In the genomic region with DNA sequence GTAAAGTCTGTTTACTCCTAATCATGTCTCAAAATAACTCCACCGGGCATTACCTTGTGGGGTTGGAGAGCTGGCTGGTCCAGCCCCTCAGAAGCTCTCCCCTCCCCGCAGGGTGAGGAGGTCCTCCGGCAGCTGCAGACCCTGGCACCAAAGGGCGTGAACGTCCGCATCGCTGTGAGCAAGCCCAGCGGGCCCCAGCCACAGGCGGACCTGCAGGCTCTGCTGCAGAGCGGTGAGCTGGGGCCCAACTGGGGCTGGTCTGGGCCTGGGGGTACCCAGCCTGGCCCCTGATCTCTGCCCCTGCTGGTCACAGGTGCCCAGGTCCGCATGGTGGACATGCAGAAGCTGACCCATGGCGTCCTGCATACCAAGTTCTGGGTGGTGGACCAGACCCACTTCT, we compare ENCODE assay signal across 33 cellular contexts. TPM values are rescaled to one million over a fixed set of nuclear protein-coding genes. Genes with fewer than 3 reads are reported as not detected.
"Had no signal": no experiment of that assay in that cellular context is flagged by ENCODE, and none has a peak within 500 bp of the region (broad histone marks: within the 10 kb centered on the region; RNA-seq: fewer than 3 reads in every experiment).

No MANE protein-coding gene starts in this region.

- H3K9me3 Mint-ChIP-seq: activated CD4-positive, alpha-beta memory T cell treated with anti-CD3 and anti-CD28 coated beads, Interleukin-2, amount 10 ng/mL, durations not matched to agents 7 days and 5 days; activated CD4-positive, alpha-beta T cell treated with anti-CD3 and anti-CD28 coated beads, Interleukin-2, amount 10 ng/mL, durations not matched to agents 24 days and 14 days; activated T-cell treated with anti-CD3 and anti-CD28 coated beads, Interleukin-2, amount 50 U/mL, for 24 hours; activated T-cell treated with anti-CD3 and anti-CD28 coated beads, Interleukin-2, amount 50 U/mL, for 72 hours; brain; T-helper 2 cell treated with Interferon-gamma antibody and Interleukin-4, amounts not matched to agents 5 μg/mL and 100 μg/mL, for 36 hours had no signal

- H3K4me1 ChIP-seq: breast epithelium, colonic mucosa had no signal

- FAIRE-seq: endometrium, frontal cortex had no signal

- DNase-seq: activated CD4-positive, alpha-beta memory T cell treated with anti-CD3 and anti-CD28 coated beads, Interleukin-2, amount 10 ng/mL, durations not matched to agents 7 days and 5 days; activated CD4-positive, alpha-beta T cell treated with anti-CD3 and anti-CD28 coated beads for 36 hours; activated CD4-positive, alpha-beta T cell treated with anti-CD3 and anti-CD28 coated beads, Interleukin-2, amount 10 ng/mL, durations not matched to agents 24 days and 14 days; activated CD4-positive, alpha-beta T cell treated with anti-CD3 and anti-CD28 coated beads, Interleukin-2, amount 50 U/mL, for 4 hours; activated CD4-positive, CD25-positive, alpha-beta regulatory T cell; activated CD4-positive, CD25-positive, alpha-beta regulatory T cell treated with anti-CD3 and anti-CD28 coated beads, Interleukin-2, amount 50 U/mL, for 72 hours; activated CD8-positive, alpha-beta memory T cell treated with anti-CD3 and anti-CD28 coated beads, Interleukin-2, amount 50 U/mL, for 48 hours; activated gamma-delta T cell treated with Interleukin-2 at 50 U/mL for 16 hours; activated naive CD4-positive, alpha-beta T cell treated with anti-CD3 and anti-CD28 coated beads, Interleukin-2, amount 50 U/mL, for 16 hours; activated naive CD4-positive, alpha-beta T cell treated with Interleukin-2 at 50 U/mL for 16 hours; activated T-cell treated with anti-CD3 and anti-CD28 coated beads for 4 hours; activated T-cell treated with anti-CD3 and anti-CD28 coated beads, Interleukin-2, amount 50 U/mL, for 24 hours; activated T-cell treated with anti-CD3 and anti-CD28 coated beads, Interleukin-2, amount 50 U/mL, for 72 hours; central memory CD4-positive, alpha-beta T cell; cerebellar nuclear complex; colonic mucosa; effector CD8-positive, alpha-beta T cell; foreskin fibroblast; heart left ventricle; T-helper 1 cell; T-helper 17 cell; T1000; WERI-Rb-1 had no signal

- H3K27ac ChIP-seq: ascending aorta, breast epithelium, cardiac muscle cell, colonic mucosa, heart left ventricle, WERI-Rb-1 had no signal

- H3K4me3 Mint-ChIP-seq: activated CD4-positive, alpha-beta memory T cell treated with anti-CD3 and anti-CD28 coated beads, Interleukin-2, amount 10 ng/mL, durations not matched to agents 7 days and 5 days; activated CD4-positive, alpha-beta T cell treated with anti-CD3 and anti-CD28 coated beads for 36 hours; activated CD4-positive, alpha-beta T cell treated with anti-CD3 and anti-CD28 coated beads, Interleukin-2, amount 10 ng/mL, durations not matched to agents 24 days and 14 days; activated naive CD8-positive, alpha-beta T cell; activated T-cell treated with anti-CD3 and anti-CD28 coated beads, Interleukin-2, amount 50 U/mL, for 24 hours; activated T-cell treated with anti-CD3 and anti-CD28 coated beads, Interleukin-2, amount 50 U/mL, for 72 hours; brain; T-helper 17 cell; T-helper 2 cell treated with Interferon-gamma antibody and Interleukin-4, amounts not matched to agents 5 μg/mL and 100 μg/mL, for 36 hours had no signal

- H3K27ac Mint-ChIP-seq: activated CD4-positive, alpha-beta memory T cell treated with anti-CD3 and anti-CD28 coated beads, Interleukin-2, amount 10 ng/mL, durations not matched to agents 7 days and 5 days; activated CD4-positive, alpha-beta T cell treated with anti-CD3 and anti-CD28 coated beads for 36 hours; activated CD4-positive, alpha-beta T cell treated with anti-CD3 and anti-CD28 coated beads, Interleukin-2, amount 10 ng/mL, durations not matched to agents 24 days and 14 days; activated naive CD8-positive, alpha-beta T cell; activated T-cell treated with anti-CD3 and anti-CD28 coated beads, Interleukin-2, amount 50 U/mL, for 24 hours; activated T-cell treated with anti-CD3 and anti-CD28 coated beads, Interleukin-2, amount 50 U/mL, for 72 hours; T-helper 2 cell treated with Interferon-gamma antibody and Interleukin-4, amounts not matched to agents 5 μg/mL and 100 μg/mL, for 36 hours had no signal

- H3K4me3 ChIP-seq: ascending aorta, breast epithelium, cardiac muscle cell, colonic mucosa, heart left ventricle had no signal

- H3K9me3 ChIP-seq: ascending aorta, breast epithelium, colonic mucosa, heart left ventricle had no signal

- H3K27me3 Mint-ChIP-seq: activated CD4-positive, alpha-beta memory T cell treated with anti-CD3 and anti-CD28 coated beads, Interleukin-2, amount 10 ng/mL, durations not matched to agents 7 days and 5 days; activated CD4-positive, alpha-beta T cell treated with anti-CD3 and anti-CD28 coated beads for 36 hours; activated CD4-positive, alpha-beta T cell treated with anti-CD3 and anti-CD28 coated beads, Interleukin-2, amount 10 ng/mL, durations not matched to agents 24 days and 14 days; activated naive CD8-positive, alpha-beta T cell; activated T-cell treated with anti-CD3 and anti-CD28 coated beads, Interleukin-2, amount 50 U/mL, for 24 hours; T-helper 17 cell had no signal

- H3K27me3 ChIP-seq: ascending aorta, breast epithelium, cardiac muscle cell, colonic mucosa, heart left ventricle had no signal

- ATAC-seq: activated CD4-positive, alpha-beta T cell treated with anti-CD3 and anti-CD28 coated beads for 36 hours; activated T-cell treated with anti-CD3 and anti-CD28 coated beads, Interleukin-2, amount 50 U/mL, for 72 hours; esophagus mucosa; heart left ventricle; T-helper 17 cell had no signal

- H3K36me3 ChIP-seq: breast epithelium, colonic mucosa had no signal

RNA-seq across cellular contexts. Expression of a gene that starts 20.2 kb away (rescaled TPM):
- total RNA-seq: activated CD4-positive, alpha-beta T cell treated with anti-CD3 and anti-CD28 coated beads, Interleukin-2, amount 10 ng/mL, durations not matched to agents 24 days and 14 days; ascending aorta; colonic mucosa; epithelial cell of proximal tubule; esophagus mucosa; frontal cortex; T-helper 17 cell had no signal
